ENCODE assay signal across 8 cellular contexts in the genomic region with DNA sequence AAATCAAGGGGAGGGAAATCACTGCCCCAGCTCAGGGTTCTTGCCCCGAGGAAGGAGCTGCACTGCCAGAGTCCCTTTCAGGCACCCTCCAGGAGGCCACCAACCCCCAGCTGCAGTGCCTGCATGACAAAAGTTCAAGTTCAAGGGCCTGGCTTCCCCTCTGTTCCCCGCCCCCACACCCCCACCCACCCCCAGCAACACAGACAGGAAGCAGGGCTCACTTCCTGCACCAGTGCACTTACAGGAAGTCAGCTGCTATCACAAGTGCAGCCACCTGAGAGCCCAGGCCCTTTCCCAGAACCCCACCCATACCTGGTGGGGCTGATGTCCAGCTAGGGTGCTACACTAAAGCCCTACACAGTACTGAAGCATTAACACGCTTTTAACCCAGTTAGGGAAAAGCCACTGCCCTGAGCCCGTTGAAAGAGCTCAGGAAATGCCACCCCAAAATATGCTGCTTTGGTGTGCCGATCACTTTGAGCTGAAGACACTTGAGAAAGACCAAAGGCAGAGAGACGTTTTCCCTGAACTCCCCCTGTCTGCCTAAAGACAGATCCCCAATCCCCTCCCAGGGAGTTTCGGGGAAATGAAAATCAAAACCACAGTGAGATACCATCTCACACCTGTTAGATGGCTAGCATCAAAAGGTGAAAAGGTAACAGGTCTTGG.
A peak's percentile ranks its signal among the peaks of the same experiment; 100 is the strongest.
DNase-seq lines count a peak whose midpoint lies in the region; ATAC-seq and TF ChIP-seq lines count a peak whose summit lies in the region.

No MANE protein-coding gene starts in this region.

- peaks cover 2% of the 10 kb centered on the region for H3K9me3 Mint-ChIP-seq in activated CD8-positive, alpha-beta memory T cell treated with anti-CD3 and anti-CD28 coated beads, Interleukin-2, amount 10 ng/mL, durations not matched to agents 7 days and 5 days (ENCODE audit: low read depth)

- H3K4me1 ChIP-seq in BE2C, result no peaks in the 10 kb centered on the region
- H3K4me1 ChIP-seq in aorta (ENCODE audit: control insufficient read depth in 1 of 2, insufficient read depth in 2 of 2, low read length in 2 of 2), result peaks cover 0 to 2% of the 10 kb centered on the region in 2 donors

- intact Hi-C loops in aorta (cut with DNase I), result no loop called here

- peaks cover 45% of the 10 kb centered on the region for H3K36me3 Mint-ChIP-seq in activated CD8-positive, alpha-beta memory T cell treated with anti-CD3 and anti-CD28 coated beads, Interleukin-2, amount 10 ng/mL, durations not matched to agents 7 days and 5 days

- H3K27me3 ChIP-seq in BE2C, result no peaks in the 10 kb centered on the region
- H3K27me3 ChIP-seq in MG63, result no peaks in the 10 kb centered on the region
- H3K27me3 ChIP-seq in aorta (ENCODE audit: control insufficient read depth in 1 of 2, insufficient read depth in 2 of 2, low read length in 1 of 2), result no peaks in the 10 kb centered on the region

- no peak overlapping the region for H3K27ac ChIP-seq in aorta (ENCODE audit: low read depth in 1 of 2, low read length in 2 of 2)

- H3K4me1 Mint-ChIP-seq in activated CD8-positive, alpha-beta memory T cell treated with anti-CD3 and anti-CD28 coated beads, Interleukin-2, amount 10 ng/mL, durations not matched to agents 7 days and 5 days, result peaks cover 49% of the 10 kb centered on the region

- peak overlapping the region; percentile 94 for H3K27ac Mint-ChIP-seq in activated CD8-positive, alpha-beta memory T cell treated with anti-CD3 and anti-CD28 coated beads, Interleukin-2, amount 10 ng/mL, durations not matched to agents 7 days and 5 days

- peak; percentile 82 for DNase-seq in activated CD8-positive, alpha-beta memory T cell treated with anti-CD3 and anti-CD28 coated beads, Interleukin-2, amount 10 ng/mL, durations not matched to agents 7 days and 5 days
- DNase-seq in stimulated activated CD4-positive, alpha-beta T cell treated with anti-CD3 and anti-CD28 coated beads, Interleukin-12 subunit alpha, Interleukin-12 subunit beta, amount 100 ng/mL, for 4 hours, result peak; percentile 38
- DNase-seq in OCI-M2 (lab: John Stamatoyannopoulos, UW; ENCODE audit: unreplicated experiment) (no peak), BE2C (no peak), MG63 (no peak), aorta (no peak)

- H3K27me3 Mint-ChIP-seq in activated CD8-positive, alpha-beta memory T cell treated with anti-CD3 and anti-CD28 coated beads, Interleukin-2, amount 10 ng/mL, durations not matched to agents 7 days and 5 days, result no peaks in the 10 kb centered on the region

- ATAC-seq in GM19372 (IDR thresholded peaks at IDR 0.05; ENCODE audit: low read depth, unreplicated experiment) (peak; percentile 57), HG03354 (IDR thresholded peaks at IDR 0.05; ENCODE audit: poor library complexity, severe bottlenecking, unreplicated experiment) (peak; percentile 71), aorta (ENCODE audit: low FRiP score) (no peak)
- ATAC-seq in activated CD8-positive, alpha-beta memory T cell treated with anti-CD3 and anti-CD28 coated beads, Interleukin-2, amount 10 ng/mL, durations not matched to agents 7 days and 5 days, result peak; percentile 94

- WGBS in aorta, 2 donors, result 68 to 72% methylated on average over 7 of the region's 7 CpGs

- H3K4me3 Mint-ChIP-seq in activated CD8-positive, alpha-beta memory T cell treated with anti-CD3 and anti-CD28 coated beads, Interleukin-2, amount 10 ng/mL, durations not matched to agents 7 days and 5 days, result peak overlapping the region; percentile 29

- H3K9me3 ChIP-seq in BE2C (no peaks in the 10 kb centered on the region), MG63 (0 out of 2 replicates have a peak, but pooled peaks cover 6% of the 10 kb centered on the region), aorta (ENCODE audit: control insufficient read depth, low read length) (no peaks in the 10 kb centered on the region)

- no peaks in the 10 kb centered on the region for H3K36me3 ChIP-seq in BE2C
- H3K36me3 ChIP-seq in MG63, result no peaks in the 10 kb centered on the region
- no peaks in the 10 kb centered on the region for H3K36me3 ChIP-seq in aorta (ENCODE audit: control insufficient read depth in 1 of 2, insufficient read depth in 2 of 2, low read length in 1 of 2)

- CTCF ChIA-PET in activated CD8-positive, alpha-beta memory T cell treated with anti-CD3 and anti-CD28 coated beads, Interleukin-2, amount 10 ng/mL, durations not matched to agents 7 days and 5 days (lab: Charles Lee), result interaction anchor here (0.6 to 2.2 kb wide), 5 partner anchors 8 to 535 kb away, joined by 3 to 11 read pairs (median 4); no protein-coding TSS in a partner anchor

- TF ChIP-seq CTCF in BE2C (IDR thresholded peaks at IDR 0.05; ENCODE audit: low read depth, low read length), result no peak

- H3K4me3 ChIP-seq in BE2C (ENCODE audit: low read depth, low read length) (no peak overlapping the region), MG63 (no peak overlapping the region), aorta (ENCODE audit: low read length in 2 of 2) (no peak overlapping the region)

Comparison
In these comparisons a context has a peak if more than half of its experiments do, and no peak if none do; other contexts are left out.
1. DNase-seq: peak in activated CD8-positive, alpha-beta memory T cell treated with anti-CD3 and anti-CD28 coated beads, Interleukin-2, amount 10 ng/mL, durations not matched to agents 7 days and 5 days (single experiment) and stimulated activated CD4-positive, alpha-beta T cell treated with anti-CD3 and anti-CD28 coated beads, Interleukin-12 subunit alpha, Interleukin-12 subunit beta, amount 100 ng/mL, for 4 hours (single experiment); none in OCI-M2 (single experiment), BE2C (single experiment), MG63 (single experiment) and aorta (0 of 2).